Comparison of ENCODE assay signal across 1 cellular context in genomic region chr1:83932281-83932680, GRCh38.
TF ChIP-seq lines count a peak whose summit lies in the region.

No MANE protein-coding gene starts in this region.

TF ChIP-seq in K562, 482 proteins besides CTCF, POLR2A, EP300 and RAD21 (continued from another document):
- TF ChIP-seq ZBTB40 (IDR thresholded peaks at IDR 0.05) (no peak), ZBTB40 (CRISPR knock-in tag; IDR thresholded peaks at IDR 0.05) (no peak), PHB2 (IDR thresholded peaks at IDR 0.05; ENCODE audit: low read depth) (no peak), KLF10 (CRISPR knock-in tag; IDR thresholded peaks at IDR 0.05) (no peak), RFX7 (CRISPR knock-in tag; IDR thresholded peaks at IDR 0.05) (no peak), ZNF398 (CRISPR knock-in tag; IDR thresholded peaks at IDR 0.05) (no peak), ZNF24 (IDR thresholded peaks at IDR 0.05) (no peak), ESRRB (CRISPR knock-in tag; IDR thresholded peaks at IDR 0.05; ENCODE audit: borderline replicate concordance) (no peak), ZFPM2 (CRISPR knock-in tag; IDR thresholded peaks at IDR 0.05) (no peak), HOMEZ (CRISPR knock-in tag; IDR thresholded peaks at IDR 0.05) (no peak), BCOR (IDR thresholded peaks at IDR 0.05) (no peak), ZZZ3 (IDR thresholded peaks at IDR 0.05) (no peak), BCL6 (CRISPR knock-in tag; IDR thresholded peaks at IDR 0.05) (no peak), CGGBP1 (CRISPR knock-in tag; IDR thresholded peaks at IDR 0.05) (no peak), CHCHD3 (CRISPR knock-in tag; IDR thresholded peaks at IDR 0.05) (no peak), DPF2 (IDR thresholded peaks at IDR 0.05) (peak; percentile 83), PURB (CRISPR knock-in tag; IDR thresholded peaks at IDR 0.05; ENCODE audit: low read depth) (no peak), NEUROD1 (IDR thresholded peaks at IDR 0.05; ENCODE audit: borderline replicate concordance, low read depth, low read length, partially characterized antibody) (no peak), HES1 (IDR thresholded peaks at IDR 0.05; ENCODE audit: low read depth) (no peak), HMBOX1 (IDR thresholded peaks at IDR 0.05) (no peak)
